ENCODE assay signal across 25 cellular contexts in genomic region chr17:16467886-16468285, GRCh38. TPM values are rescaled to one million over a fixed set of nuclear protein-coding genes. Genes with fewer than 3 reads are reported as not detected.
"Had no signal": no experiment of that assay in that cellular context is flagged by ENCODE, and none has a peak within 500 bp of the region (broad histone marks: within the 10 kb centered on the region; RNA-seq: fewer than 3 reads in every experiment).

No MANE protein-coding gene starts in this region.

- H3K27ac ChIP-seq: coronary artery, esophagus squamous epithelium, foreskin keratinocyte, left lung, parathyroid adenoma, thyroid gland had no signal

- H3K4me3 Mint-ChIP-seq: activated naive CD8-positive, alpha-beta T cell treated with anti-CD3 and anti-CD28 coated beads for 36 hours; activated T-cell treated with anti-CD3 and anti-CD28 coated beads, Interleukin-2, amount 50 U/mL, for 4 hours; endodermal cell; nephron; stimulated activated naive CD8-positive, alpha-beta T cell treated with anti-CD3 and anti-CD28 coated beads, Interleukin-15, Interleukin-2, amounts not matched to agents 100 ng/mL and 50 ng/mL, for 24 hours; WTC11 had no signal

- ATAC-seq: activated T-cell treated with anti-CD3 and anti-CD28 coated beads, Interleukin-2, amount 50 U/mL, for 4 hours; foreskin keratinocyte; left lung; right cardiac atrium; WTC11 had no signal

- H3K4me1 ChIP-seq: foreskin keratinocyte, parathyroid adenoma had no signal

- H3K27me3 Mint-ChIP-seq: activated naive CD8-positive, alpha-beta T cell treated with anti-CD3 and anti-CD28 coated beads for 36 hours; stimulated activated naive CD8-positive, alpha-beta T cell treated with anti-CD3 and anti-CD28 coated beads, Interleukin-15, Interleukin-2, amounts not matched to agents 100 ng/mL and 50 ng/mL, for 24 hours had no signal

- H3K4me3 ChIP-seq: coronary artery, esophagus squamous epithelium, left lung, thyroid gland had no signal

- H3K36me3 ChIP-seq: esophagus squamous epithelium, thyroid gland had no signal

- H3K9ac ChIP-seq: parathyroid adenoma had no signal

- H2AFZ ChIP-seq: parathyroid adenoma had no signal

- H3K27me3 ChIP-seq: esophagus squamous epithelium, left lung, thyroid gland had no signal

- H3K9me3 Mint-ChIP-seq: activated naive CD8-positive, alpha-beta T cell treated with anti-CD3 and anti-CD28 coated beads for 36 hours; activated T-cell treated with anti-CD3 and anti-CD28 coated beads, Interleukin-2, amount 50 U/mL, for 4 hours; activated T-helper 2 cell treated with anti-CD3 and anti-CD28 coated beads, Interferon-gamma antibody, Interleukin-2, Interleukin-4, amounts not matched to agents 10 μg/mL and 5 μg/mL and 100 μg/mL, durations not matched to agents 14 hours and 24 hours and 36 hours; endodermal cell; nephron; stimulated activated naive CD8-positive, alpha-beta T cell treated with anti-CD3 and anti-CD28 coated beads, Interleukin-15, Interleukin-2, amounts not matched to agents 100 ng/mL and 50 ng/mL, for 24 hours; WTC11 had no signal

- H3K36me3 Mint-ChIP-seq: WTC11 had no signal

- FAIRE-seq: astrocyte, bronchial epithelial cell had no signal

- H3K9me3 ChIP-seq: esophagus squamous epithelium, left lung, thyroid gland had no signal

- H3K79me2 ChIP-seq: parathyroid adenoma had no signal

- H3K27ac Mint-ChIP-seq: activated naive CD8-positive, alpha-beta T cell treated with anti-CD3 and anti-CD28 coated beads for 36 hours; activated T-helper 2 cell treated with anti-CD3 and anti-CD28 coated beads, Interferon-gamma antibody, Interleukin-2, Interleukin-4, amounts not matched to agents 10 μg/mL and 5 μg/mL and 100 μg/mL, durations not matched to agents 14 hours and 24 hours and 36 hours; endodermal cell; stimulated activated naive CD8-positive, alpha-beta T cell treated with anti-CD3 and anti-CD28 coated beads, Interleukin-15, Interleukin-2, amounts not matched to agents 100 ng/mL and 50 ng/mL, for 24 hours; WTC11 had no signal

- DNase-seq: activated CD4-positive, alpha-beta T cell treated with anti-CD3 and anti-CD28 coated beads, Interleukin-2, amount 50 U/mL, for 48 hours; activated CD8-positive, alpha-beta memory T cell treated with anti-CD3 and anti-CD28 coated beads, Interleukin-2, amount 50 U/mL, for 48 hours; activated naive CD4-positive, alpha-beta T cell; activated naive CD8-positive, alpha-beta T cell treated with anti-CD3 and anti-CD28 coated beads for 36 hours; activated T-cell treated with anti-CD3 and anti-CD28 coated beads, Interleukin-2, amount 50 U/mL, for 4 hours; endodermal cell; esophagus squamous epithelium; foreskin keratinocyte; hippocampal formation; kidney glomerular epithelial cell; left lung; stimulated activated CD4-positive, alpha-beta T cell treated with anti-CD3 and anti-CD28 coated beads, Interleukin-1b, Interleukin-23, amount 100 ng/mL, for 48 hours; substantia nigra; T-helper 1 cell; T-helper 9 cell; thyroid gland had no signal

RNA-seq across cellular contexts. Expression of gene LRRC75A, which starts 24.1 kb away (rescaled TPM):
- total RNA-seq: bronchial epithelial cell, foreskin keratinocyte had no signal
